9 cellular contexts compared by ENCODE assay signal in genomic region chr14:53218161-53218560, GRCh38.
A peak's percentile ranks its signal among the peaks of the same experiment; 100 is the strongest.
DNase-seq lines count a peak whose midpoint lies in the region; ATAC-seq and TF ChIP-seq lines count a peak whose summit lies in the region.
"Had no signal": no experiment of that assay in that cellular context is flagged by ENCODE, and none has a peak within 500 bp of the region (broad histone marks: within the 10 kb centered on the region; RNA-seq: fewer than 3 reads in every experiment).

No MANE protein-coding gene starts in this region.

- in situ Hi-C loops in transverse colon (cut with MboI; ENCODE audit: low pct_ligation_motif_present in 1 of 4, low pct_unique_long_range_greater_than_20kb in 1 of 4, low sequenced_read_pairs in 3 of 4) = no loop called here

- H3K9me3 Mint-ChIP-seq in activated naive CD4-positive, alpha-beta T cell treated with anti-CD3 and anti-CD28 coated beads, Interleukin-2, amount 10 ng/mL, durations not matched to agents 7 days and 5 days = peaks cover 3% of the 10 kb centered on the region
- H3K9me3 Mint-ChIP-seq in activated naive CD8-positive, alpha-beta T cell treated with anti-CD3 and anti-CD28 coated beads, Interleukin-2, amount 10 ng/mL, durations not matched to agents 7 days and 5 days = no peaks in the 10 kb centered on the region

- intact Hi-C loops in right lobe of liver (cut with DNase I) (no loop called here), transverse colon (cut with DNase I; ENCODE audit: low total_unique reads) (no loop called here)

- peak overlapping the region; percentile 81 for H3K4me3 Mint-ChIP-seq in activated naive CD4-positive, alpha-beta T cell treated with anti-CD3 and anti-CD28 coated beads, Interleukin-2, amount 10 ng/mL, durations not matched to agents 7 days and 5 days
- H3K4me3 Mint-ChIP-seq in activated naive CD8-positive, alpha-beta T cell treated with anti-CD3 and anti-CD28 coated beads, Interleukin-2, amount 10 ng/mL, durations not matched to agents 7 days and 5 days = peak overlapping the region; percentile 89

- H3K36me3 Mint-ChIP-seq in activated naive CD4-positive, alpha-beta T cell treated with anti-CD3 and anti-CD28 coated beads, Interleukin-2, amount 10 ng/mL, durations not matched to agents 7 days and 5 days = no peaks in the 10 kb centered on the region
- H3K36me3 Mint-ChIP-seq in activated naive CD8-positive, alpha-beta T cell treated with anti-CD3 and anti-CD28 coated beads, Interleukin-2, amount 10 ng/mL, durations not matched to agents 7 days and 5 days = no peaks in the 10 kb centered on the region

- H3K4me1 ChIP-seq in right lobe of liver (peaks cover 0 to 4% (median 0%) of the 10 kb centered on the region in 4 donors), transverse colon (peaks cover 0 to 12% (median 8%) of the 10 kb centered on the region in 4 donors)

- H3K36me3 ChIP-seq in right lobe of liver = no peaks in the 10 kb centered on the region
- no peaks in the 10 kb centered on the region for H3K36me3 ChIP-seq in transverse colon
- H3K36me3 ChIP-seq: neutrophil had no signal

- WGBS in right lobe of liver (ENCODE audit: insufficient coverage, low coverage, low lambda C conversion rate, missing lambda C conversion rate) = 76% methylated on average over 2 of the region's 2 CpGs
- WGBS in transverse colon (ENCODE audit: low coverage in 1 of 2), 2 donors = 80 to 92% methylated on average over 2 of the region's 2 CpGs

- H3K4me3 ChIP-seq in right lobe of liver = peak overlapping the region; percentile 72 to 73 (median 73)
- H3K4me3 ChIP-seq in transverse colon = peak overlapping the region in 3 of 4 donors; percentile 44 to 69 (median 58)

- no peak for TF ChIP-seq CTCF in right lobe of liver (IDR thresholded peaks at IDR 0.05)
- TF ChIP-seq CTCF in transverse colon (IDR thresholded peaks at IDR 0.05) = no peak

- H3K27me3 ChIP-seq in right lobe of liver (no peaks in the 10 kb centered on the region), transverse colon (no peaks in the 10 kb centered on the region)

- POLR2A ChIA-PET in activated naive CD8-positive, alpha-beta T cell treated with anti-CD3 and anti-CD28 coated beads, Interleukin-2, amount 10 ng/mL, durations not matched to agents 7 days and 5 days (lab: Charles Lee) = interaction anchor here (0.6 to 1.8 kb wide), 4 partner anchors 65 to 109 kb away, joined by 3 to 24 read pairs (median 5); partner anchors contain the start of gene DDHD1

- CTCF ChIA-PET in activated naive CD4-positive, alpha-beta T cell treated with anti-CD3 and anti-CD28 coated beads, Interleukin-2, amount 10 ng/mL, durations not matched to agents 7 days and 5 days (lab: Charles Lee) = interaction anchor here (1.0 to 1.9 kb wide), 3 partner anchors 17 to 68 kb away, joined by 3 to 5 read pairs (median 3); no protein-coding TSS in a partner anchor

- no peak overlapping the region for H3K27ac Mint-ChIP-seq in activated naive CD4-positive, alpha-beta T cell treated with anti-CD3 and anti-CD28 coated beads, Interleukin-2, amount 10 ng/mL, durations not matched to agents 7 days and 5 days
- peak overlapping the region; percentile 81 for H3K27ac Mint-ChIP-seq in activated naive CD8-positive, alpha-beta T cell treated with anti-CD3 and anti-CD28 coated beads, Interleukin-2, amount 10 ng/mL, durations not matched to agents 7 days and 5 days

- TF ChIP-seq EP300 in transverse colon (IDR thresholded peaks at IDR 0.05; ENCODE audit: low read depth) = no peak

- H3K4me1 Mint-ChIP-seq in activated naive CD4-positive, alpha-beta T cell treated with anti-CD3 and anti-CD28 coated beads, Interleukin-2, amount 10 ng/mL, durations not matched to agents 7 days and 5 days = peaks cover 10% of the 10 kb centered on the region
- H3K4me1 Mint-ChIP-seq in activated naive CD8-positive, alpha-beta T cell treated with anti-CD3 and anti-CD28 coated beads, Interleukin-2, amount 10 ng/mL, durations not matched to agents 7 days and 5 days = peaks cover 14% of the 10 kb centered on the region

- H3K27ac ChIP-seq in right lobe of liver (no peak overlapping the region), transverse colon (peak overlapping the region in 3 of 4 donors; percentile 58 to 69 (median 64))
- H3K27ac ChIP-seq: neutrophil had no signal

- TF ChIP-seq POLR2A in right lobe of liver (IDR thresholded peaks at IDR 0.05) = no peak
- no peak for TF ChIP-seq POLR2A in transverse colon (IDR thresholded peaks at IDR 0.05)

- no peaks in the 10 kb centered on the region for H3K9me3 ChIP-seq in right lobe of liver
- H3K9me3 ChIP-seq in transverse colon = no peaks in the 10 kb centered on the region
- H3K9me3 ChIP-seq: neutrophil had no signal

- H3K27me3 Mint-ChIP-seq in activated naive CD4-positive, alpha-beta T cell treated with anti-CD3 and anti-CD28 coated beads, Interleukin-2, amount 10 ng/mL, durations not matched to agents 7 days and 5 days = no peaks in the 10 kb centered on the region
- H3K27me3 Mint-ChIP-seq in activated naive CD8-positive, alpha-beta T cell treated with anti-CD3 and anti-CD28 coated beads, Interleukin-2, amount 10 ng/mL, durations not matched to agents 7 days and 5 days = peaks cover 2% of the 10 kb centered on the region

- no peak for DNase-seq in activated naive CD4-positive, alpha-beta T cell treated with anti-CD3 and anti-CD28 coated beads, Interleukin-2, amount 10 ng/mL, durations not matched to agents 7 days and 5 days
- DNase-seq in activated naive CD4-positive, alpha-beta T cell (lab: John Stamatoyannopoulos, UW) = no peak
- DNase-seq in activated naive CD8-positive, alpha-beta T cell treated with anti-CD3 and anti-CD28 coated beads, Interleukin-2, amount 10 ng/mL, durations not matched to agents 7 days and 5 days = no peak
- DNase-seq in right lobe of liver = no peak
- DNase-seq in transverse colon = no peak
- no peak for DNase-seq in cortex of kidney (lab: John Stamatoyannopoulos, UW)
- DNase-seq in DMS153 treated with DMSO at 0.1 percent for 48 hours (lab: John Stamatoyannopoulos, UW; ENCODE audit: unreplicated experiment) = no peak
- no peak for DNase-seq in HK-2 (ENCODE audit: unreplicated experiment)

- no peak for ATAC-seq in activated naive CD8-positive, alpha-beta T cell treated with anti-CD3 and anti-CD28 coated beads, Interleukin-2, amount 10 ng/mL, durations not matched to agents 7 days and 5 days (ENCODE audit: low read depth)
- no peak for ATAC-seq in right lobe of liver

Comparison
In these comparisons a context has a peak if more than half of its experiments do, and no peak if none do; other contexts are left out.
1. H3K27ac ChIP-seq: peak in transverse colon (3 of 4); none in right lobe of liver (0 of 3).